8 cellular contexts compared by ENCODE assay signal in the genomic region with DNA sequence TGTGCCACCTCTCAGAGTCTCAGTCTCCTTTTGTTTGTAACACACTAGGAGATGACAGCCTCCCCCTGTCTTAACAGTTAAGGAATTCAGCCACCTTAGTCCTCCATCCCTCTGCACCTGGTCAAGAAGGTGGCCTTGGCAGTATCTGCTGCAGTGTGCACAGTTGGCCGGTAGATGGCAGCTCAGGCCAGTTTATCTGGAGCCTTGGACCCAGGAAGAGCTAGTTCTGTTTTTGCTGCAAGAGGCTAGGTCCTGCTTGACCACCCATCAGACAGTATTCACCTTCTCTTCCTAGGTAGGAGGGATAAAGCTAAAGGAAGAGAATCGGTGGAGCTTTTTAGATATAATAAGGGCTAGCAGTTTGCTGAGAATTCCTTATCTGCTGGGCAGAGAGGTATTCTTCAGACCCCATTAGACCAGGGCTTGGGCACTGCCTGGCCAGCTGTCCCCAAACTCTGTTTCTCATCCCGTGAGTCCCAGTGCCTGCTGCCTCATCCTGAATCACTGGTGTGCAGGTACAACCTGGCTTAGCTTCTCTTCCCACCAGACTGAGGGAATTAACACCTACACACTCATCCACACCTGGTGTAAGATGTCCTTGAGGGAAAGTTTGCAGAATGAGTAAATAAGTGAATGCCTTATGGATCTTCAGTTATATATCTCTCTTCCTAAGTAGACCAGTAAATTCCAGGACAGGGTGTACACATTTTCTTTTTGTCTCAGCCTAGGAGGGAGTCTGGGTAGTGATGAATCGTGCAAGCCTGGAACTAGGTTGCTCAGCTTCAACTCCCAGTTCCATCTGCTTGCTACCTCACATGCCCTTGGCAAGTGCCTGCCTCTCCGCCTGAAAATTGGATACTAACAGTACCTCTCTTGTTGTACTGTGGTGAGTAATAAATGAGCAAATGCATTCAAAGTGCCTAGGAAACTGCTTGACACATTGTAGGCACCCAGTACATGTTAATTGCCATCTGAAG.
DNase-seq lines count a peak whose midpoint lies in the region; ATAC-seq and TF ChIP-seq lines count a peak whose summit lies in the region.

No MANE protein-coding gene starts in this region.

- H3K4me1 Mint-ChIP-seq in activated CD4-positive, alpha-beta T cell treated with anti-CD3 and anti-CD28 coated beads, Interleukin-2, amount 10 ng/mL, durations not matched to agents 24 days and 14 days, result peaks cover 38% of the 10 kb centered on the region

- peak; percentile 71 for ATAC-seq in GM18520 (IDR thresholded peaks at IDR 0.05; ENCODE audit: unreplicated experiment)
- ATAC-seq in HG03280 (IDR thresholded peaks at IDR 0.05; ENCODE audit: unreplicated experiment), result peak; percentile 60
- ATAC-seq in lung (ENCODE audit: insufficient read depth, low FRiP score), result peak; percentile 85

- intact Hi-C loops in activated CD4-positive, alpha-beta T cell treated with anti-CD3 and anti-CD28 coated beads, Interleukin-2, amount 10 ng/mL, durations not matched to agents 24 days and 14 days (cut with micrococcal nuclease), result loop anchor here (1.0 to 10.0 kb wide), 7 partner anchors 70 to 847 kb away; partner anchors contain the start of gene GAB2
- intact Hi-C loops in dorsolateral prefrontal cortex (cut with DNase I), result loop anchor here (2.0 to 10.0 kb wide), 8 partner anchors 72 to 847 kb away; no protein-coding TSS in a partner anchor

- no peaks in the 10 kb centered on the region for H3K9me3 Mint-ChIP-seq in activated CD4-positive, alpha-beta T cell treated with anti-CD3 and anti-CD28 coated beads, Interleukin-2, amount 10 ng/mL, durations not matched to agents 24 days and 14 days

- H3K4me3 ChIP-seq in dorsolateral prefrontal cortex (peak overlapping the region in 25 of 59 donors; percentile 2 to 57 (median 33)), lung (no peak overlapping the region)

- H3K27me3 Mint-ChIP-seq in activated CD4-positive, alpha-beta T cell treated with anti-CD3 and anti-CD28 coated beads, Interleukin-2, amount 10 ng/mL, durations not matched to agents 24 days and 14 days, result no peaks in the 10 kb centered on the region

- TF ChIP-seq CTCF in dorsolateral prefrontal cortex (IDR thresholded peaks at IDR 0.05 in 54 of 56, conservative IDR thresholded peaks at IDR 0.05 in 2 of 56; ENCODE audit: low read depth in 1 of 56, partially characterized antibody in 56 of 56) (peak; percentile 79 to 99 (median 97)), lung (IDR thresholded peaks at IDR 0.05; ENCODE audit: control extremely low read depth, extremely low read depth) (peak; percentile 91)

- DNase-seq in AG08395 (ENCODE audit: low spot score) (peak; percentile 72), NCI-H510A treated with DMSO at 0.1 percent for 48 hours (lab: John Stamatoyannopoulos, UW) (peak; percentile 87), dorsolateral prefrontal cortex (peak; percentile 57 to 87 (median 77)), lung (ENCODE audit: low spot score) (peak; percentile 71)
- DNase-seq in activated CD4-positive, alpha-beta T cell treated with anti-CD3 and anti-CD28 coated beads, Interleukin-2, amount 10 ng/mL, durations not matched to agents 24 days and 14 days, result peak; percentile 90
- DNase-seq in stimulated activated CD8-positive, alpha-beta memory T cell treated with anti-CD3 and anti-CD28 coated beads, Interleukin-15, amount 100 ng/mL, for 24 hours (ENCODE audit: low read depth), result peak; percentile 31

- H3K9me3 ChIP-seq in lung (ENCODE audit: control insufficient read depth in 2 of 2, insufficient read depth in 1 of 2, low read length in 1 of 2), result no peaks in the 10 kb centered on the region

- H3K4me3 Mint-ChIP-seq in activated CD4-positive, alpha-beta T cell treated with anti-CD3 and anti-CD28 coated beads, Interleukin-2, amount 10 ng/mL, durations not matched to agents 24 days and 14 days, result peak overlapping the region; percentile 21

- H3K27ac Mint-ChIP-seq in activated CD4-positive, alpha-beta T cell treated with anti-CD3 and anti-CD28 coated beads, Interleukin-2, amount 10 ng/mL, durations not matched to agents 24 days and 14 days, result peak overlapping the region; percentile 21

- H3K27ac ChIP-seq in dorsolateral prefrontal cortex (peak overlapping the region in 1 of 59 donors; percentile 27), lung (ENCODE audit: low read depth in 1 of 2, low read length in 1 of 2) (no peak overlapping the region)

- H3K4me1 ChIP-seq in lung (ENCODE audit: control insufficient read depth in 2 of 2, insufficient read depth in 2 of 2, low read length in 2 of 2), result no peaks in the 10 kb centered on the region

- no peaks in the 10 kb centered on the region for H3K36me3 Mint-ChIP-seq in activated CD4-positive, alpha-beta T cell treated with anti-CD3 and anti-CD28 coated beads, Interleukin-2, amount 10 ng/mL, durations not matched to agents 24 days and 14 days (ENCODE audit: low read depth)

- WGBS in lung, 2 donors, result 41 to 46% methylated on average over 5 of the region's 5 CpGs

- H3K36me3 ChIP-seq in lung (ENCODE audit: control insufficient read depth in 2 of 2, insufficient read depth in 2 of 2, low read length in 2 of 2), result no peaks in the 10 kb centered on the region

- H3K27me3 ChIP-seq in dorsolateral prefrontal cortex, result peaks cover 0 to 3% (median 0%) of the 10 kb centered on the region in 45 donors
- H3K27me3 ChIP-seq in lung (ENCODE audit: control insufficient read depth, insufficient read depth), result no peaks in the 10 kb centered on the region

Comparison
In these comparisons a context has a peak if more than half of its experiments do, and no peak if none do; other contexts are left out.
1. DNase-seq: peak in every context shown above with its lines; median percentile 90 in activated CD4-positive, alpha-beta T cell treated with anti-CD3 and anti-CD28 coated beads, Interleukin-2, amount 10 ng/mL, durations not matched to agents 24 days and 14 days; 87 in NCI-H510A treated with DMSO at 0.1 percent for 48 hours; 77 in dorsolateral prefrontal cortex; 72 in AG08395; 71 in lung; 31 in stimulated activated CD8-positive, alpha-beta memory T cell treated with anti-CD3 and anti-CD28 coated beads, Interleukin-15, amount 100 ng/mL, for 24 hours.